In the genomic region with DNA sequence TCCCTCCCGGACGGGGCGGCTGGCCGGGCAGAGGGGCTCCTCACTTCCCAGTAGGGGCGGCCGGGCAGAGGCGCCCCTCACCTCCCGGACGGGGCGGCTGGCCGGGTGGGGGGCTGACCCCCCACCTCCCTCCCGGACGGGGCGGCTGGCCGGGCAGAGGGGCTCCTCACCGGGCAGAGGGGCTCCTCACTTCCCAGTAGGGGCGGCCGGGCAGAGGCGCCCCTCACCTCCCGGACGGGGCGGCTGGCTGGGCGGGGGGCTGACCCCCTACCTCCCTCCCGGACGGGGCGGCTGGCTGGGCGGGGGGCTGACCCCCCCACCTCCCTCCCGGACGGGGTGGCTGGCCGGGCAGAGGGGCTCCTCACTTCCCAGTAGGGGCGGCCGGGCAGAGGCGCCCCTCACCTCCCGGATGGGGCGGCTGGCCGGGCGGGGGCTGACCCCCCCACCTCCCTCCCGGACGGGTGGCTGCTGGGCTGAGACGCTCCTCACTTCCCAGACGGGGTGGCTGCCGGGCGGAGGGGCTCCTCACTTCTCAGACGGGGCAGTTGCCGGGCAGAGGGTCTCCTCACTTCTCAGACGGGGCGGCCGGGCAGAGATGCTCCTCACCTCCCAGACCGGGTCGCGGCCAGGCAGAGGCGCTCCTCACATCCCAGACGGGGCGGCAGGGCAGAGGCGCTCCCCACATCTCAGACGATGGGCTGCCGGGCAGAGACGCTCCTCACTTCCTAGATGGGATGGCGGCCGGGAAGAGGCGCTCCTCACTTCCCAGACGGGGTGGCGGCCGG, we compare ENCODE assay signal across 1 cellular context. TPM values are rescaled to one million over a fixed set of nuclear protein-coding genes. Genes with fewer than 3 reads are reported as not detected.
"Had no signal": no experiment of that assay in that cellular context is flagged by ENCODE, and none has a peak within 500 bp of the region (broad histone marks: within the 10 kb centered on the region; RNA-seq: fewer than 3 reads in every experiment).

No MANE protein-coding gene starts in this region.

RNA-seq across cellular contexts. Expression of gene OSMR, which starts 16.4 kb away (rescaled TPM):
- total RNA-seq: mononuclear cell had no signal
